In genomic region chr2:158967114-158967730, GRCh38 we compare ENCODE assay signal across 9 cellular contexts. TPM values are rescaled to one million over a fixed set of nuclear protein-coding genes. Genes with fewer than 3 reads are reported as not detected.
DNase-seq lines count a peak whose midpoint lies in the region; ATAC-seq and TF ChIP-seq lines count a peak whose summit lies in the region.
"Had no signal": no experiment of that assay in that cellular context is flagged by ENCODE, and none has a peak within 500 bp of the region (broad histone marks: within the 10 kb centered on the region; RNA-seq: fewer than 3 reads in every experiment).

No MANE protein-coding gene starts in this region.

- no peak overlapping the region for H3K9ac ChIP-seq in endocrine pancreas (ENCODE audit: control insufficient read depth, insufficient read depth, low read length)
- peak overlapping the region; percentile 88 for H3K9ac ChIP-seq in mesenchymal stem cell (ENCODE audit: low read length)
- H3K9ac ChIP-seq: BLaER1 had no signal

- ATAC-seq in activated naive CD8-positive, alpha-beta T cell treated with anti-CD3 and anti-CD28 coated beads, Interleukin-2, amount 50 U/mL, for 24 hours, result no peak
- no peak for ATAC-seq in HG03280 (IDR thresholded peaks at IDR 0.05; ENCODE audit: unreplicated experiment)

- H3K36me3 Mint-ChIP-seq in activated naive CD8-positive, alpha-beta T cell, result no peaks in the 10 kb centered on the region
- H3K36me3 Mint-ChIP-seq in activated naive CD8-positive, alpha-beta T cell treated with anti-CD3 and anti-CD28 coated beads, Interleukin-2, amount 50 U/mL, for 24 hours (ENCODE audit: low read depth), result no peaks in the 10 kb centered on the region

- H2BK12ac ChIP-seq in mesenchymal stem cell (ENCODE audit: low read length in 2 of 2), result peak overlapping the region; percentile 2 to 6

- H3K18ac ChIP-seq in mesenchymal stem cell (ENCODE audit: low read depth in 1 of 2, low read length in 2 of 2), result peak overlapping the region; percentile 56 to 71

- H3K79me1 ChIP-seq in mesenchymal stem cell (replicated peaks; ENCODE audit: low read length, poor library complexity, severe bottlenecking), result no peaks in the 10 kb centered on the region

- no peak overlapping the region for H3K14ac ChIP-seq in mesenchymal stem cell (ENCODE audit: low read length in 2 of 2)

- TF ChIP-seq POLR2A in vagina (IDR thresholded peaks at IDR 0.05), result no peak

- H3K4me1 ChIP-seq in endocrine pancreas (ENCODE audit: control insufficient read depth, insufficient read depth, low read length), result no peaks in the 10 kb centered on the region
- H3K4me1 ChIP-seq in mesenchymal stem cell (ENCODE audit: control insufficient read depth, insufficient read depth, low read depth, low read length), result no peaks in the 10 kb centered on the region
- peaks cover 33% of the 10 kb centered on the region for H3K4me1 ChIP-seq in vagina

- H2BK15ac ChIP-seq in mesenchymal stem cell (ENCODE audit: low read depth, poor library complexity, severe bottlenecking), result peak overlapping the region; percentile 29

- H3K23ac ChIP-seq in mesenchymal stem cell (ENCODE audit: low read length in 2 of 2), result no peak overlapping the region

- peak overlapping the region in 1 of 2 experiments; percentile 67 for H3K4ac ChIP-seq in mesenchymal stem cell (ENCODE audit: low read depth in 1 of 2, low read length in 2 of 2)

- peak overlapping the region; percentile 65 for H2BK120ac ChIP-seq in mesenchymal stem cell (ENCODE audit: low read depth, low read length)

- no peaks in the 10 kb centered on the region for H3K36me3 ChIP-seq in endocrine pancreas (ENCODE audit: control insufficient read depth, insufficient read depth, low read length)
- H3K36me3 ChIP-seq in mesenchymal stem cell (ENCODE audit: control insufficient read depth in 1 of 2, insufficient read depth in 2 of 2, low read depth in 1 of 2, low read length in 2 of 2), result no peaks in the 10 kb centered on the region
- no peaks in the 10 kb centered on the region for H3K36me3 ChIP-seq in vagina
- H3K36me3 ChIP-seq: BLaER1 had no signal

- no peak overlapping the region for H2AFZ ChIP-seq in mesenchymal stem cell (ENCODE audit: low read depth, low read length)

- peaks cover 15% of the 10 kb centered on the region for H3K4me1 Mint-ChIP-seq in activated naive CD8-positive, alpha-beta T cell (ENCODE audit: low read depth)
- H3K4me1 Mint-ChIP-seq in activated naive CD8-positive, alpha-beta T cell treated with anti-CD3 and anti-CD28 coated beads, Interleukin-2, amount 50 U/mL, for 24 hours, result peaks cover 14% of the 10 kb centered on the region

- H2AK5ac ChIP-seq in mesenchymal stem cell (ENCODE audit: low read length, severe bottlenecking), result peak overlapping the region; percentile 42

- peak overlapping the region; percentile 89 for H3K4me2 ChIP-seq in mesenchymal stem cell (ENCODE audit: low read length, poor library complexity, severe bottlenecking)

- H3K27me3 Mint-ChIP-seq in activated naive CD8-positive, alpha-beta T cell, result peaks cover 25% of the 10 kb centered on the region
- peaks cover 44% of the 10 kb centered on the region for H3K27me3 Mint-ChIP-seq in activated naive CD8-positive, alpha-beta T cell treated with anti-CD3 and anti-CD28 coated beads, Interleukin-2, amount 50 U/mL, for 24 hours

- H3K4me3 ChIP-seq in endocrine pancreas (ENCODE audit: control insufficient read depth, insufficient read depth, low read length), result peak overlapping the region; percentile 15
- H3K4me3 ChIP-seq in mesenchymal stem cell (ENCODE audit: insufficient read depth in 1 of 2, low read depth in 1 of 2, low read length in 2 of 2), result peak overlapping the region in 1 of 2 experiments; percentile 82
- peak overlapping the region; percentile 88 to 92 for H3K4me3 ChIP-seq in vagina

- no peak for DNase-seq in activated naive CD8-positive, alpha-beta T cell treated with anti-CD3 and anti-CD28 coated beads, Interleukin-2, amount 50 U/mL, for 24 hours
- DNase-seq in mesenchymal stem cell (peak; percentile 77), vagina (ENCODE audit: extremely low spot score in 2 of 2) (no peak), NOMO-1 treated with DMSO at 0.1 percent for 48 hours (lab: John Stamatoyannopoulos, UW; ENCODE audit: unreplicated experiment) (no peak)
- DNase-seq in activated effector memory CD4-positive, alpha-beta T cell treated with anti-CD3 and anti-CD28 coated beads, Interleukin-2, amount 50 U/mL, for 16 hours, result no peak

- H3K27ac ChIP-seq in mesenchymal stem cell (ENCODE audit: low read length, poor library complexity, severe bottlenecking), result no peak overlapping the region
- peak overlapping the region; percentile 80 for H3K27ac ChIP-seq in vagina
- H3K27ac ChIP-seq: BLaER1 had no signal

- no peaks in the 10 kb centered on the region for H3K9me3 Mint-ChIP-seq in activated naive CD8-positive, alpha-beta T cell (ENCODE audit: low read depth)
- no peaks in the 10 kb centered on the region for H3K9me3 Mint-ChIP-seq in activated naive CD8-positive, alpha-beta T cell treated with anti-CD3 and anti-CD28 coated beads, Interleukin-2, amount 50 U/mL, for 24 hours

- no peak overlapping the region for H3K27ac Mint-ChIP-seq in activated naive CD8-positive, alpha-beta T cell
- no peak overlapping the region for H3K27ac Mint-ChIP-seq in activated naive CD8-positive, alpha-beta T cell treated with anti-CD3 and anti-CD28 coated beads, Interleukin-2, amount 50 U/mL, for 24 hours

- no peaks in the 10 kb centered on the region for H3K9me3 ChIP-seq in endocrine pancreas (ENCODE audit: control insufficient read depth, low read length)
- H3K9me3 ChIP-seq in mesenchymal stem cell (ENCODE audit: control insufficient read depth, low read length), result no peaks in the 10 kb centered on the region
- H3K9me3 ChIP-seq in vagina, result no peaks in the 10 kb centered on the region
- H3K9me3 ChIP-seq: BLaER1 had no signal

- H4K91ac ChIP-seq in mesenchymal stem cell (ENCODE audit: low read length), result no peak overlapping the region

- 5% methylated on average over 10 of the region's 12 CpGs for WGBS in mesenchymal stem cell

- no peaks in the 10 kb centered on the region for H3K27me3 ChIP-seq in endocrine pancreas (ENCODE audit: control insufficient read depth, insufficient read depth, low read length)
- H3K27me3 ChIP-seq in mesenchymal stem cell (ENCODE audit: control insufficient read depth in 1 of 2, insufficient read depth in 1 of 2, low read length in 2 of 2), result no peaks in the 10 kb centered on the region
- no peaks in the 10 kb centered on the region for H3K27me3 ChIP-seq in vagina

- intact Hi-C loops in vagina (cut with DNase I), result no loop called here

- TF ChIP-seq CTCF in vagina (IDR thresholded peaks at IDR 0.05), result peak in 1 of 3 experiments; percentile 13

- no peak overlapping the region for H2BK5ac ChIP-seq in mesenchymal stem cell (ENCODE audit: low read depth, low read length, poor library complexity, severe bottlenecking)

- peak overlapping the region; percentile 10 for H3K4me3 Mint-ChIP-seq in activated naive CD8-positive, alpha-beta T cell
- no peak overlapping the region for H3K4me3 Mint-ChIP-seq in activated naive CD8-positive, alpha-beta T cell treated with anti-CD3 and anti-CD28 coated beads, Interleukin-2, amount 50 U/mL, for 24 hours

- no peak overlapping the region for H4K8ac ChIP-seq in mesenchymal stem cell (ENCODE audit: low read length)

RNA-seq across cellular contexts. Expression of gene TANC1, which starts 1.2 kb away (rescaled TPM):
- polyA plus RNA-seq in mesenchymal stem cell (2013, experiment 1 of 2), result 28.5 TPM
- polyA plus RNA-seq in mesenchymal stem cell (2013, experiment 2 of 2), result 26.8 TPM
- total RNA-seq in vagina, result 61.9 TPM
